In genomic region chr14:33098016-33098415, GRCh38 we compare ENCODE assay signal across 33 cellular contexts.
"Had no signal": no experiment of that assay in that cellular context is flagged by ENCODE, and none has a peak within 500 bp of the region (broad histone marks: within the 10 kb centered on the region; RNA-seq: fewer than 3 reads in every experiment).

No MANE protein-coding gene starts in this region.

- H3K27ac ChIP-seq: adrenal gland, ascending aorta, body of pancreas, brain microvascular endothelial cell, breast epithelium, cardiac muscle cell had no signal

- ATAC-seq: activated naive CD4-positive, alpha-beta T cell treated with anti-CD3 and anti-CD28 coated beads, Interleukin-2, amount 50 U/mL, for 72 hours; activated naive CD8-positive, alpha-beta T cell treated with anti-CD3 and anti-CD28 coated beads, Interleukin-2, amount 50 U/mL, for 24 hours; activated T-cell treated with anti-CD3 and anti-CD28 coated beads, Interleukin-2, amount 50 U/mL, for 4 hours; activated T-cell treated with anti-CD3 and anti-CD28 coated beads, Interleukin-2, amount 50 U/mL, for 72 hours; activated T-helper 17 cell treated with anti-CD3 and anti-CD28 coated beads, Interleukin-2, amount 50 U/mL, for 72 hours; body of pancreas had no signal

- FAIRE-seq: astrocyte, bronchial epithelial cell had no signal

- DNase-seq: activated effector memory CD4-positive, alpha-beta T cell treated with anti-CD3 and anti-CD28 coated beads, Interleukin-2, amount 50 U/mL, for 16 hours; activated effector memory CD4-positive, alpha-beta T cell treated with Interleukin-2 at 50 U/mL for 16 hours; activated gamma-delta T cell; activated gamma-delta T cell treated with Interleukin-2 at 50 U/mL for 16 hours; activated naive CD4-positive, alpha-beta T cell; activated naive CD4-positive, alpha-beta T cell treated with anti-CD3 and anti-CD28 coated beads for 36 hours; activated naive CD4-positive, alpha-beta T cell treated with anti-CD3 and anti-CD28 coated beads, Interleukin-2, amount 10 ng/mL, durations not matched to agents 7 days and 5 days; activated naive CD4-positive, alpha-beta T cell treated with anti-CD3 and anti-CD28 coated beads, Interleukin-2, amount 50 U/mL, for 16 hours; activated naive CD4-positive, alpha-beta T cell treated with Interleukin-2 at 50 U/mL for 16 hours; activated naive CD8-positive, alpha-beta T cell treated with anti-CD3 and anti-CD28 coated beads for 36 hours; activated naive CD8-positive, alpha-beta T cell treated with anti-CD3 and anti-CD28 coated beads, Interleukin-2, amount 10 ng/mL, durations not matched to agents 7 days and 5 days; activated naive CD8-positive, alpha-beta T cell treated with anti-CD3 and anti-CD28 coated beads, Interleukin-2, amount 50 U/mL, for 24 hours; activated T-cell treated with anti-CD3 and anti-CD28 coated beads, Interleukin-2, amount 50 U/mL, for 24 hours; activated T-cell treated with anti-CD3 and anti-CD28 coated beads, Interleukin-2, amount 50 U/mL, for 4 hours; activated T-cell treated with anti-CD3 and anti-CD28 coated beads, Interleukin-2, amount 50 U/mL, for 48 hours; activated T-cell treated with anti-CD3 and anti-CD28 coated beads, Interleukin-2, amount 50 U/mL, for 72 hours; adrenal gland; amniotic stem cell; amygdala; anterior cingulate cortex; aorta; body of pancreas; brain microvascular endothelial cell; caudate nucleus; central memory CD4-positive, alpha-beta T cell; cerebellar nuclear complex had no signal

- H3K4me3 ChIP-seq: adrenal gland, ascending aorta, body of pancreas, breast epithelium, cardiac muscle cell had no signal

- H3K36me3 ChIP-seq: adrenal gland, ascending aorta, brain microvascular endothelial cell, breast epithelium, cardiac muscle cell had no signal

- H3K27me3 ChIP-seq: adrenal gland, ascending aorta, body of pancreas, brain microvascular endothelial cell, breast epithelium, cardiac muscle cell had no signal

- H3K9me3 ChIP-seq: adrenal gland, body of pancreas had no signal

- H3K4me1 ChIP-seq: ascending aorta, body of pancreas, breast epithelium had no signal
